ENCODE assay signal across 1 cellular context in the genomic region with DNA sequence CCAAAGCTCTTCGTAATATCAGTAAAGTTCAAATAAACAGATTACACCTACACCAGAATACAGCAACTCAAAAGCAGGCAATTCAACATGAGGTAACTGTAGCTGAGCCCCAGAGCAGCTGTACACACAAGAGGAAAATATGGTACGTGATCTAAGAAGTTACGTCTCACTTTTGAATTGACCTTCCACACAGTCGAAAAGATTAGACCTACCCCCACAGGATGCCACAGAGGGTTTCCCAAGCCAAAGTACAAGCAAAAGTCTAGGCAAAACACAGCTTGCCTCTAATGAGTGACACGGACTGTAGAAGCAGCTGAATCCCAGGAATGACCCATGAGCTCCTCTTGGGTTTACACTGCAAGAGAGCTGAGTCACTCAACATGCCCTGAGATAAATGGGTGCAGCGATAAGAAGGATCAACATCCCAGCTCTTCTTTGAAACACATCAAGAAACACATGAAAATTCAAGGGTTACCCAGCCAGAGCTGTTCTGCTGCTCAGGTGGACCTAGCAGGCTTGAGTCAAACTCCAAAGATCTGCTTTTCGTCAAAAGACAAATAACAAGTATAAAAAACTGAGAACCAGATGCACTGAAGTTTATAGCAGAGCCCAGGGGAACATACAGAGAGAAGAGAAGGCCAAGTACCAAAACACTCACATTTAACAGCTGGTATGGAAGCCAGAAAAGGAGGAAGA.
TF ChIP-seq lines count a peak whose summit lies in the region.

No MANE protein-coding gene starts in this region.

TF ChIP-seq in K562, 482 proteins besides CTCF, POLR2A, EP300 and RAD21 (continued from another document and continues in another):
- TF ChIP-seq, protein P1, sequence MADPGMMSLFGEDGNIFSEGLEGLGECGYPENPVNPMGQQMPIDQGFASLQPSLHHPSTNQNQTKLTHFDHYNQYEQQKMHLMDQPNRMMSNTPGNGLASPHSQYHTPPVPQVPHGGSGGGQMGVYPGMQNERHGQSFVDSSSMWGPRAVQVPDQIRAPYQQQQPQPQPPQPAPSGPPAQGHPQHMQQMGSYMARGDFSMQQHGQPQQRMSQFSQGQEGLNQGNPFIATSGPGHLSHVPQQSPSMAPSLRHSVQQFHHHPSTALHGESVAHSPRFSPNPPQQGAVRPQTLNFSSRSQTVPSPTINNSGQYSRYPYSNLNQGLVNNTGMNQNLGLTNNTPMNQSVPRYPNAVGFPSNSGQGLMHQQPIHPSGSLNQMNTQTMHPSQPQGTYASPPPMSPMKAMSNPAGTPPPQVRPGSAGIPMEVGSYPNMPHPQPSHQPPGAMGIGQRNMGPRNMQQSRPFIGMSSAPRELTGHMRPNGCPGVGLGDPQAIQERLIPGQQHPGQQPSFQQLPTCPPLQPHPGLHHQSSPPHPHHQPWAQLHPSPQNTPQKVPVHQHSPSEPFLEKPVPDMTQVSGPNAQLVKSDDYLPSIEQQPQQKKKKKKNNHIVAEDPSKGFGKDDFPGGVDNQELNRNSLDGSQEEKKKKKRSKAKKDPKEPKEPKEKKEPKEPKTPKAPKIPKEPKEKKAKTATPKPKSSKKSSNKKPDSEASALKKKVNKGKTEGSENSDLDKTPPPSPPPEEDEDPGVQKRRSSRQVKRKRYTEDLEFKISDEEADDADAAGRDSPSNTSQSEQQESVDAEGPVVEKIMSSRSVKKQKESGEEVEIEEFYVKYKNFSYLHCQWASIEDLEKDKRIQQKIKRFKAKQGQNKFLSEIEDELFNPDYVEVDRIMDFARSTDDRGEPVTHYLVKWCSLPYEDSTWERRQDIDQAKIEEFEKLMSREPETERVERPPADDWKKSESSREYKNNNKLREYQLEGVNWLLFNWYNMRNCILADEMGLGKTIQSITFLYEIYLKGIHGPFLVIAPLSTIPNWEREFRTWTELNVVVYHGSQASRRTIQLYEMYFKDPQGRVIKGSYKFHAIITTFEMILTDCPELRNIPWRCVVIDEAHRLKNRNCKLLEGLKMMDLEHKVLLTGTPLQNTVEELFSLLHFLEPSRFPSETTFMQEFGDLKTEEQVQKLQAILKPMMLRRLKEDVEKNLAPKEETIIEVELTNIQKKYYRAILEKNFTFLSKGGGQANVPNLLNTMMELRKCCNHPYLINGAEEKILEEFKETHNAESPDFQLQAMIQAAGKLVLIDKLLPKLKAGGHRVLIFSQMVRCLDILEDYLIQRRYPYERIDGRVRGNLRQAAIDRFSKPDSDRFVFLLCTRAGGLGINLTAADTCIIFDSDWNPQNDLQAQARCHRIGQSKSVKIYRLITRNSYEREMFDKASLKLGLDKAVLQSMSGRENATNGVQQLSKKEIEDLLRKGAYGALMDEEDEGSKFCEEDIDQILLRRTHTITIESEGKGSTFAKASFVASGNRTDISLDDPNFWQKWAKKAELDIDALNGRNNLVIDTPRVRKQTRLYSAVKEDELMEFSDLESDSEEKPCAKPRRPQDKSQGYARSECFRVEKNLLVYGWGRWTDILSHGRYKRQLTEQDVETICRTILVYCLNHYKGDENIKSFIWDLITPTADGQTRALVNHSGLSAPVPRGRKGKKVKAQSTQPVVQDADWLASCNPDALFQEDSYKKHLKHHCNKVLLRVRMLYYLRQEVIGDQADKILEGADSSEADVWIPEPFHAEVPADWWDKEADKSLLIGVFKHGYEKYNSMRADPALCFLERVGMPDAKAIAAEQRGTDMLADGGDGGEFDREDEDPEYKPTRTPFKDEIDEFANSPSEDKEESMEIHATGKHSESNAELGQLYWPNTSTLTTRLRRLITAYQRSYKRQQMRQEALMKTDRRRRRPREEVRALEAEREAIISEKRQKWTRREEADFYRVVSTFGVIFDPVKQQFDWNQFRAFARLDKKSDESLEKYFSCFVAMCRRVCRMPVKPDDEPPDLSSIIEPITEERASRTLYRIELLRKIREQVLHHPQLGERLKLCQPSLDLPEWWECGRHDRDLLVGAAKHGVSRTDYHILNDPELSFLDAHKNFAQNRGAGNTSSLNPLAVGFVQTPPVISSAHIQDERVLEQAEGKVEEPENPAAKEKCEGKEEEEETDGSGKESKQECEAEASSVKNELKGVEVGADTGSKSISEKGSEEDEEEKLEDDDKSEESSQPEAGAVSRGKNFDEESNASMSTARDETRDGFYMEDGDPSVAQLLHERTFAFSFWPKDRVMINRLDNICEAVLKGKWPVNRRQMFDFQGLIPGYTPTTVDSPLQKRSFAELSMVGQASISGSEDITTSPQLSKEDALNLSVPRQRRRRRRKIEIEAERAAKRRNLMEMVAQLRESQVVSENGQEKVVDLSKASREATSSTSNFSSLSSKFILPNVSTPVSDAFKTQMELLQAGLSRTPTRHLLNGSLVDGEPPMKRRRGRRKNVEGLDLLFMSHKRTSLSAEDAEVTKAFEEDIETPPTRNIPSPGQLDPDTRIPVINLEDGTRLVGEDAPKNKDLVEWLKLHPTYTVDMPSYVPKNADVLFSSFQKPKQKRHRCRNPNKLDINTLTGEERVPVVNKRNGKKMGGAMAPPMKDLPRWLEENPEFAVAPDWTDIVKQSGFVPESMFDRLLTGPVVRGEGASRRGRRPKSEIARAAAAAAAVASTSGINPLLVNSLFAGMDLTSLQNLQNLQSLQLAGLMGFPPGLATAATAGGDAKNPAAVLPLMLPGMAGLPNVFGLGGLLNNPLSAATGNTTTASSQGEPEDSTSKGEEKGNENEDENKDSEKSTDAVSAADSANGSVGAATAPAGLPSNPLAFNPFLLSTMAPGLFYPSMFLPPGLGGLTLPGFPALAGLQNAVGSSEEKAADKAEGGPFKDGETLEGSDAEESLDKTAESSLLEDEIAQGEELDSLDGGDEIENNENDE (IDR thresholded peaks at IDR 0.05; ENCODE audit: low read depth, low read length), result peak; percentile 19
- TF ChIP-seq ZNF57 (CRISPR knock-in tag; IDR thresholded peaks at IDR 0.05), result no peak
- TF ChIP-seq ZNF3 (CRISPR knock-in tag; IDR thresholded peaks at IDR 0.05), result no peak
- no peak for TF ChIP-seq ATF1 (CRISPR knock-in tag; IDR thresholded peaks at IDR 0.05)
- peak; percentile 58 for TF ChIP-seq ATF1 (tag; IDR thresholded peaks at IDR 0.05)
- TF ChIP-seq ZNF143 (CRISPR knock-in tag; IDR thresholded peaks at IDR 0.05), result no peak
- peak; percentile 23; the same call in 1 of the 2 replicates for TF ChIP-seq NR2C1 (IDR thresholded peaks at IDR 0.05)
- peak; percentile 69 for TF ChIP-seq NR2C1 (tag; IDR thresholded peaks at IDR 0.05)
- no peak for TF ChIP-seq NR2C2 (CRISPR knock-in tag; IDR thresholded peaks at IDR 0.05)
- TF ChIP-seq NR2C2 (tag; IDR thresholded peaks at IDR 0.05), result peak; percentile 81
- no peak for TF ChIP-seq CHD1 (IDR thresholded peaks at IDR 0.05; ENCODE audit: low read length)
- TF ChIP-seq RBBP5 (IDR thresholded peaks at IDR 0.05; ENCODE audit: borderline replicate concordance, insufficient read depth, low read length, poor library complexity, severe bottlenecking), result peak; percentile 25
- 0 out of 2 replicates have a peak, but pooled peaks have one; percentile 40 for TF ChIP-seq MBD2 (IDR thresholded peaks at IDR 0.05; ENCODE audit: borderline replicate concordance, low read depth)
- no peak for TF ChIP-seq ZNF140 (CRISPR knock-in tag; IDR thresholded peaks at IDR 0.05)
- peak; percentile 95 for TF ChIP-seq SMARCE1 (IDR thresholded peaks at IDR 0.05)
- TF ChIP-seq FOXJ2 (tag; IDR thresholded peaks at IDR 0.05), result peak; percentile 84; the same call in 1 of the 2 replicates
- peak; percentile 52; the same call in 1 of the 2 replicates for TF ChIP-seq BCOR (IDR thresholded peaks at IDR 0.05)
- TF ChIP-seq NFIC (IDR thresholded peaks at IDR 0.05), result peak; percentile 39
- peak; percentile 51 for TF ChIP-seq FOS (IDR thresholded peaks at IDR 0.05; ENCODE audit: extremely low read depth, insufficient read length)
- peak; percentile 65 for TF ChIP-seq NCOR1 (IDR thresholded peaks at IDR 0.05)
- TF ChIP-seq TCF3 (CRISPR knock-in tag; IDR thresholded peaks at IDR 0.05), result peak; percentile 55
- peak; percentile 96 for TF ChIP-seq JUND (IDR thresholded peaks at IDR 0.05; ENCODE audit: borderline replicate concordance, low read depth, low read length)
- peak; percentile 94; the same call in 2 of the 3 replicates for TF ChIP-seq JUND (tag; IDR thresholded peaks at IDR 0.05; ENCODE audit: borderline replicate concordance, low read depth, low read length)
- TF ChIP-seq CTBP1 (IDR thresholded peaks at IDR 0.05; ENCODE audit: borderline replicate concordance), result peak; percentile 95
- no peak for TF ChIP-seq YBX1 (IDR thresholded peaks at IDR 0.05)
- peak; percentile 83 for TF ChIP-seq TCF7 (IDR thresholded peaks at IDR 0.05; ENCODE audit: borderline replicate concordance)
- TF ChIP-seq, protein P2, sequence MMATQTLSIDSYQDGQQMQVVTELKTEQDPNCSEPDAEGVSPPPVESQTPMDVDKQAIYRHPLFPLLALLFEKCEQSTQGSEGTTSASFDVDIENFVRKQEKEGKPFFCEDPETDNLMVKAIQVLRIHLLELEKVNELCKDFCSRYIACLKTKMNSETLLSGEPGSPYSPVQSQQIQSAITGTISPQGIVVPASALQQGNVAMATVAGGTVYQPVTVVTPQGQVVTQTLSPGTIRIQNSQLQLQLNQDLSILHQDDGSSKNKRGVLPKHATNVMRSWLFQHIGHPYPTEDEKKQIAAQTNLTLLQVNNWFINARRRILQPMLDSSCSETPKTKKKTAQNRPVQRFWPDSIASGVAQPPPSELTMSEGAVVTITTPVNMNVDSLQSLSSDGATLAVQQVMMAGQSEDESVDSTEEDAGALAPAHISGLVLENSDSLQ (IDR thresholded peaks at IDR 0.05), result peak; percentile 95
- TF ChIP-seq TOE1 (IDR thresholded peaks at IDR 0.05; ENCODE audit: borderline replicate concordance), result no peak
- no peak for TF ChIP-seq TOE1 (CRISPR knock-in tag; IDR thresholded peaks at IDR 0.05; ENCODE audit: borderline replicate concordance, low read depth)
- TF ChIP-seq, protein P3, sequence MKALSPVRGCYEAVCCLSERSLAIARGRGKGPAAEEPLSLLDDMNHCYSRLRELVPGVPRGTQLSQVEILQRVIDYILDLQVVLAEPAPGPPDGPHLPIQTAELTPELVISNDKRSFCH (CRISPR knock-in tag; IDR thresholded peaks at IDR 0.05), result no peak
- TF ChIP-seq, protein P3 (tag; IDR thresholded peaks at IDR 0.05), result peak; percentile 57; the same call in 1 of the 2 replicates
- TF ChIP-seq RBM14 (IDR thresholded peaks at IDR 0.05; ENCODE audit: borderline replicate concordance, insufficient read depth, low read depth, low read length), result no peak
- TF ChIP-seq ZNF766 (CRISPR knock-in tag; conservative IDR thresholded peaks at IDR 0.05), result peak; percentile 77
- TF ChIP-seq, protein P4, sequence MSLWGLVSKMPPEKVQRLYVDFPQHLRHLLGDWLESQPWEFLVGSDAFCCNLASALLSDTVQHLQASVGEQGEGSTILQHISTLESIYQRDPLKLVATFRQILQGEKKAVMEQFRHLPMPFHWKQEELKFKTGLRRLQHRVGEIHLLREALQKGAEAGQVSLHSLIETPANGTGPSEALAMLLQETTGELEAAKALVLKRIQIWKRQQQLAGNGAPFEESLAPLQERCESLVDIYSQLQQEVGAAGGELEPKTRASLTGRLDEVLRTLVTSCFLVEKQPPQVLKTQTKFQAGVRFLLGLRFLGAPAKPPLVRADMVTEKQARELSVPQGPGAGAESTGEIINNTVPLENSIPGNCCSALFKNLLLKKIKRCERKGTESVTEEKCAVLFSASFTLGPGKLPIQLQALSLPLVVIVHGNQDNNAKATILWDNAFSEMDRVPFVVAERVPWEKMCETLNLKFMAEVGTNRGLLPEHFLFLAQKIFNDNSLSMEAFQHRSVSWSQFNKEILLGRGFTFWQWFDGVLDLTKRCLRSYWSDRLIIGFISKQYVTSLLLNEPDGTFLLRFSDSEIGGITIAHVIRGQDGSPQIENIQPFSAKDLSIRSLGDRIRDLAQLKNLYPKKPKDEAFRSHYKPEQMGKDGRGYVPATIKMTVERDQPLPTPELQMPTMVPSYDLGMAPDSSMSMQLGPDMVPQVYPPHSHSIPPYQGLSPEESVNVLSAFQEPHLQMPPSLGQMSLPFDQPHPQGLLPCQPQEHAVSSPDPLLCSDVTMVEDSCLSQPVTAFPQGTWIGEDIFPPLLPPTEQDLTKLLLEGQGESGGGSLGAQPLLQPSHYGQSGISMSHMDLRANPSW (CRISPR knock-in tag; IDR thresholded peaks at IDR 0.05), result 0 out of 2 replicates have a peak, but pooled peaks have one; percentile 32
- TF ChIP-seq, protein P5, sequence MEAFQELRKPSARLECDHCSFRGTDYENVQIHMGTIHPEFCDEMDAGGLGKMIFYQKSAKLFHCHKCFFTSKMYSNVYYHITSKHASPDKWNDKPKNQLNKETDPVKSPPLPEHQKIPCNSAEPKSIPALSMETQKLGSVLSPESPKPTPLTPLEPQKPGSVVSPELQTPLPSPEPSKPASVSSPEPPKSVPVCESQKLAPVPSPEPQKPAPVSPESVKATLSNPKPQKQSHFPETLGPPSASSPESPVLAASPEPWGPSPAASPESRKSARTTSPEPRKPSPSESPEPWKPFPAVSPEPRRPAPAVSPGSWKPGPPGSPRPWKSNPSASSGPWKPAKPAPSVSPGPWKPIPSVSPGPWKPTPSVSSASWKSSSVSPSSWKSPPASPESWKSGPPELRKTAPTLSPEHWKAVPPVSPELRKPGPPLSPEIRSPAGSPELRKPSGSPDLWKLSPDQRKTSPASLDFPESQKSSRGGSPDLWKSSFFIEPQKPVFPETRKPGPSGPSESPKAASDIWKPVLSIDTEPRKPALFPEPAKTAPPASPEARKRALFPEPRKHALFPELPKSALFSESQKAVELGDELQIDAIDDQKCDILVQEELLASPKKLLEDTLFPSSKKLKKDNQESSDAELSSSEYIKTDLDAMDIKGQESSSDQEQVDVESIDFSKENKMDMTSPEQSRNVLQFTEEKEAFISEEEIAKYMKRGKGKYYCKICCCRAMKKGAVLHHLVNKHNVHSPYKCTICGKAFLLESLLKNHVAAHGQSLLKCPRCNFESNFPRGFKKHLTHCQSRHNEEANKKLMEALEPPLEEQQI (IDR thresholded peaks at IDR 0.05), result 0 out of 2 replicates have a peak, but pooled peaks have one; percentile 25
- peak in 1 of 2 experiments; percentile 71; a peak in 2 of 4 replicates for TF ChIP-seq TBL1XR1 (IDR thresholded peaks at IDR 0.05; ENCODE audit: low read length in 2 of 2)
- peak in 1 of 2 experiments; percentile 42; a peak in 1 of 4 replicates for TF ChIP-seq ARNT (IDR thresholded peaks at IDR 0.05)
- TF ChIP-seq, protein P6, sequence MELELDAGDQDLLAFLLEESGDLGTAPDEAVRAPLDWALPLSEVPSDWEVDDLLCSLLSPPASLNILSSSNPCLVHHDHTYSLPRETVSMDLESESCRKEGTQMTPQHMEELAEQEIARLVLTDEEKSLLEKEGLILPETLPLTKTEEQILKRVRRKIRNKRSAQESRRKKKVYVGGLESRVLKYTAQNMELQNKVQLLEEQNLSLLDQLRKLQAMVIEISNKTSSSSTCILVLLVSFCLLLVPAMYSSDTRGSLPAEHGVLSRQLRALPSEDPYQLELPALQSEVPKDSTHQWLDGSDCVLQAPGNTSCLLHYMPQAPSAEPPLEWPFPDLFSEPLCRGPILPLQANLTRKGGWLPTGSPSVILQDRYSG (tag; conservative IDR thresholded peaks at IDR 0.05; ENCODE audit: low read depth), result peak; percentile 56; the same call in 1 of the 2 replicates
- TF ChIP-seq PYGO2 (tag; IDR thresholded peaks at IDR 0.05), result peak; percentile 63; the same call in 1 of the 2 replicates
- TF ChIP-seq, protein P7, sequence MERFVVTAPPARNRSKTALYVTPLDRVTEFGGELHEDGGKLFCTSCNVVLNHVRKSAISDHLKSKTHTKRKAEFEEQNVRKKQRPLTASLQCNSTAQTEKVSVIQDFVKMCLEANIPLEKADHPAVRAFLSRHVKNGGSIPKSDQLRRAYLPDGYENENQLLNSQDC (CRISPR knock-in tag; IDR thresholded peaks at IDR 0.05), result no peak
- TF ChIP-seq, protein P8, sequence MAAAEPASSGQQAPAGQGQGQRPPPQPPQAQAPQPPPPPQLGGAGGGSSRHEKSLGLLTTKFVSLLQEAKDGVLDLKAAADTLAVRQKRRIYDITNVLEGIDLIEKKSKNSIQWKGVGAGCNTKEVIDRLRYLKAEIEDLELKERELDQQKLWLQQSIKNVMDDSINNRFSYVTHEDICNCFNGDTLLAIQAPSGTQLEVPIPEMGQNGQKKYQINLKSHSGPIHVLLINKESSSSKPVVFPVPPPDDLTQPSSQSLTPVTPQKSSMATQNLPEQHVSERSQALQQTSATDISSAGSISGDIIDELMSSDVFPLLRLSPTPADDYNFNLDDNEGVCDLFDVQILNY (CRISPR knock-in tag; IDR thresholded peaks at IDR 0.05), result no peak
